ENCODE assay signal across 1 cellular context in genomic region chr7:67210567-67210966, GRCh38.
TF ChIP-seq lines count a peak whose summit lies in the region.

No MANE protein-coding gene starts in this region.

TF ChIP-seq in K562, 482 proteins besides CTCF, POLR2A, EP300 and RAD21 (continued from another document and continues in another):
- TF ChIP-seq ZNF518B (CRISPR knock-in tag; IDR thresholded peaks at IDR 0.05) = no peak
- 0 out of 2 replicates have a peak, but pooled peaks have one; percentile 39 for TF ChIP-seq CBX5 (IDR thresholded peaks at IDR 0.05; ENCODE audit: borderline replicate concordance, low read depth)
- no peak for TF ChIP-seq ZNF717 (CRISPR knock-in tag; IDR thresholded peaks at IDR 0.05)
- no peak for TF ChIP-seq GABPB1 (CRISPR knock-in tag; IDR thresholded peaks at IDR 0.05)
- TF ChIP-seq MLLT1 (IDR thresholded peaks at IDR 0.05) = peak in 1 of 2 experiments; percentile 79; a peak in 1 of 4 replicates
- no peak for TF ChIP-seq AFF4 (CRISPR knock-in tag; IDR thresholded peaks at IDR 0.05)
- TF ChIP-seq TRIM28 (IDR thresholded peaks at IDR 0.05) = peak; percentile 94; the same call in 1 of the 2 replicates
- TF ChIP-seq ZBTB2 (IDR thresholded peaks at IDR 0.05) = 0 out of 2 replicates have a peak, but pooled peaks have one; percentile 32
- TF ChIP-seq ARID3B (CRISPR knock-in tag; IDR thresholded peaks at IDR 0.05; ENCODE audit: borderline replicate concordance) = no peak
- no peak for TF ChIP-seq PBX2 (CRISPR knock-in tag; IDR thresholded peaks at IDR 0.05; ENCODE audit: low read depth)
- peak; percentile 97 for TF ChIP-seq PBX2 (tag; conservative IDR thresholded peaks at IDR 0.05; ENCODE audit: low read depth)
- TF ChIP-seq NR3C1 (CRISPR knock-in tag; IDR thresholded peaks at IDR 0.05) = no peak
- no peak for TF ChIP-seq ATF4 (CRISPR knock-in tag; IDR thresholded peaks at IDR 0.05)
- TF ChIP-seq SUPT5H (IDR thresholded peaks at IDR 0.05) = 0 out of 2 replicates have a peak, but pooled peaks have one; percentile 29
- TF ChIP-seq ZNF280A (IDR thresholded peaks at IDR 0.05; ENCODE audit: low read depth, partially characterized antibody) = peak; percentile 79
- no peak for TF ChIP-seq KLF10 (CRISPR knock-in tag; IDR thresholded peaks at IDR 0.05)
- TF ChIP-seq NFE2L1 (tag; IDR thresholded peaks at IDR 0.05; ENCODE audit: borderline replicate concordance, low read depth) = no peak
- TF ChIP-seq BCL6 (CRISPR knock-in tag; IDR thresholded peaks at IDR 0.05) = no peak
- TF ChIP-seq PKNOX1 (IDR thresholded peaks at IDR 0.05) = peak; percentile 97
- TF ChIP-seq MEIS2 (IDR thresholded peaks at IDR 0.05; ENCODE audit: partially characterized antibody) = peak; percentile 98
- no peak for TF ChIP-seq CHD4 (IDR thresholded peaks at IDR 0.05; ENCODE audit: insufficient read depth, insufficient replicate concordance, low read depth, low read length, poor library complexity, severe bottlenecking)
- TF ChIP-seq ZNF395 (CRISPR knock-in tag; IDR thresholded peaks at IDR 0.05) = no peak
- TF ChIP-seq CBX2 (IDR thresholded peaks at IDR 0.05; ENCODE audit: insufficient read depth, low read length, poor library complexity, severe bottlenecking) = no peak
